ENCODE assay signal across 8 cellular contexts in genomic region chr14:45135181-45135580, GRCh38. TPM values are rescaled to one million over a fixed set of nuclear protein-coding genes. Genes with fewer than 3 reads are reported as not detected.
A peak's percentile ranks its signal among the peaks of the same experiment; 100 is the strongest.
DNase-seq lines count a peak whose midpoint lies in the region; ATAC-seq, FAIRE-seq and TF ChIP-seq lines count a peak whose summit lies in the region.

No MANE protein-coding gene starts in this region.

- no peaks in the 10 kb centered on the region for H3K4me1 ChIP-seq in BE2C
- H3K4me1 ChIP-seq in left lung, result peaks cover 10 to 27% of the 10 kb centered on the region in 2 donors
- peaks cover 6 to 30% (median 11%) of the 10 kb centered on the region in 4 donors for H3K4me1 ChIP-seq in tibial artery

- DNase-seq in BE2C, result no peak
- peak; percentile 1 for DNase-seq in HT1080 (ENCODE audit: low read depth)
- peak; percentile 18 for DNase-seq in astrocyte of the cerebellum (ENCODE audit: low read depth)
- no peak for DNase-seq in left lung
- DNase-seq in tibial artery, result no peak
- DNase-seq in urothelium cell line (ENCODE audit: low spot score), result no peak

- H3K27me3 ChIP-seq in BE2C, result no peaks in the 10 kb centered on the region
- H3K27me3 ChIP-seq in left lung, result no peaks in the 10 kb centered on the region
- no peaks in the 10 kb centered on the region for H3K27me3 ChIP-seq in tibial artery

- H3K36me3 ChIP-seq in BE2C (no peaks in the 10 kb centered on the region; the same call in 1 of the 2 replicates), left lung (no peaks in the 10 kb centered on the region), tibial artery (no peaks in the 10 kb centered on the region)

- H3K9me3 ChIP-seq in BE2C, result no peaks in the 10 kb centered on the region
- no peaks in the 10 kb centered on the region for H3K9me3 ChIP-seq in left lung
- no peaks in the 10 kb centered on the region for H3K9me3 ChIP-seq in tibial artery

- no peak for TF ChIP-seq CTCF in BE2C (IDR thresholded peaks at IDR 0.05; ENCODE audit: low read depth, low read length)
- TF ChIP-seq CTCF in astrocyte of the cerebellum (IDR thresholded peaks at IDR 0.05; ENCODE audit: low read depth, low read length, missing control alignments), result no peak
- TF ChIP-seq CTCF in left lung (IDR thresholded peaks at IDR 0.05), result no peak
- no peak for TF ChIP-seq CTCF in tibial artery (IDR thresholded peaks at IDR 0.05)

- no peak for ATAC-seq in left lung
- no peak for ATAC-seq in HG03432 (IDR thresholded peaks at IDR 0.05; ENCODE audit: unreplicated experiment)
- no peak for ATAC-seq in HG02840 (IDR thresholded peaks at IDR 0.05; ENCODE audit: low FRiP score, unreplicated experiment)

- in situ Hi-C loops in astrocyte of the cerebellum (cut with HindIII; ENCODE audit: low sequenced_read_pairs), result loop anchor here (25.0 kb wide), 1 partner anchor 173 kb away; the partner anchor contains the start of genes KLHL28 and TOGARAM1

- intact Hi-C loops in left lung (cut with DNase I), result no loop called here
- intact Hi-C loops in tibial artery (cut with DNase I; ENCODE audit: low total_unique reads), result loop anchor here (2.0 to 10.0 kb wide), 3 partner anchors 50 to 172 kb away; partner anchors contain the start of genes MIS18BP1, PRPF39 and TOGARAM1

- H3K4me3 ChIP-seq in BE2C (ENCODE audit: low read depth, low read length), result peak overlapping the region; percentile 99
- H3K4me3 ChIP-seq in astrocyte of the cerebellum (ENCODE audit: low read depth, low read length), result peak overlapping the region; percentile 79
- H3K4me3 ChIP-seq in left lung, result peak overlapping the region; percentile 66 to 71
- peak overlapping the region; percentile 83 to 86 for H3K4me3 ChIP-seq in tibial artery

- no peak for FAIRE-seq in urothelium cell line (lab: Jason Lieb, UNC)

- H3K27ac ChIP-seq in left lung, result peak overlapping the region; percentile 93 to 95
- peak overlapping the region; percentile 86 to 93 for H3K27ac ChIP-seq in tibial artery

RNA-seq across cellular contexts. Expression of gene FANCM, which starts 0.5 kb away (rescaled TPM):
- polyA plus RNA-seq in BE2C (2012; ENCODE audit: insufficient read depth, insufficient read length, low read depth), result 3.7 TPM
- 9.5 and 11.3 TPM in 2 replicates for total RNA-seq in HT1080 (2014; rRNA removed; shearing (Covaris generic))
- 3.3 and 4.3 TPM in 2 replicates for polyA plus RNA-seq in HT1080 (2015; cell fraction: cytosol; rRNA removed)
- 13.1 and 18.7 TPM in 2 replicates for polyA plus RNA-seq in HT1080 (2015; cell fraction: nucleus; rRNA removed)
- total RNA-seq in left lung, result 1 to 10 TPM; 6.0 to 7.6 TPM

RNA-seq across cellular contexts. Expression of gene FKBP3, which starts 0.9 kb away (rescaled TPM):
- 76.6 TPM for polyA plus RNA-seq in BE2C (2012; ENCODE audit: insufficient read depth, insufficient read length, low read depth)
- 55.8 and 91.9 TPM in 2 replicates for total RNA-seq in HT1080 (2014; rRNA removed; shearing (Covaris generic))
- polyA plus RNA-seq in HT1080 (2015; cell fraction: cytosol; rRNA removed), result 86.1 and 87.5 TPM in 2 replicates
- polyA plus RNA-seq in HT1080 (2015; cell fraction: nucleus; rRNA removed), result 90.5 and 90.7 TPM in 2 replicates
- total RNA-seq in left lung, result 10 to 100 TPM; 37.1 to 49.1 TPM

RNA-seq across cellular contexts. Expression of gene PRPF39, which starts 51.3 kb away (rescaled TPM):
- 42.9 TPM for polyA plus RNA-seq in BE2C (2012; ENCODE audit: insufficient read depth, insufficient read length, low read depth)
- total RNA-seq in HT1080 (2014; rRNA removed; shearing (Covaris generic)), result 22.8 and 26.8 TPM in 2 replicates
- polyA plus RNA-seq in HT1080 (2015; cell fraction: cytosol; rRNA removed), result 11.6 and 14.6 TPM in 2 replicates
- polyA plus RNA-seq in HT1080 (2015; cell fraction: nucleus; rRNA removed), result 104 TPM in 2 replicates
- 10 to 100 TPM; 18.5 to 31.7 TPM for total RNA-seq in left lung

Comparison
In these comparisons a context has a peak if more than half of its experiments do, and no peak if none do; other contexts are left out.
1. DNase-seq: peak in HT1080 (single experiment) and astrocyte of the cerebellum (single experiment); none in BE2C (single experiment), left lung (0 of 2), tibial artery (0 of 2) and urothelium cell line (single experiment).
2. Peak in every context shown above with its lines, with median percentiles within 50 percentile points of each other: H3K4me3 ChIP-seq.